ENCODE assay signal across 1 cellular context in the genomic region with DNA sequence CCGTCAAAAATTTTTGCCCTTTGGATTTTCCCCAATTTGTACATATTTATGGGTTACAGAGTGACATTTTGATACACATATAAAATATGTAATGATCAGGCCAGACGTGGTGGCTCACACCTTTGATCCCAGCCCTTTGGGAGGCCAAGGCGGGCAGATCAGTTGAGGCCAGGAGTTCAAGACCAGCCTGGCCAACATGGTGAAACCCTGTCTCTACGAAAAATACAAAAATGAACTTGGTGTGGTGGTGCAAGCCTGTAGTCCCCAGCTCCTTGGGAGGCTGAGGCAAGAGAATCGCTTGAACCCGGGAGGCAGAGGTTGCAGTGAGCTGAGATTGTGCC. TPM values are rescaled to one million over a fixed set of nuclear protein-coding genes. Genes with fewer than 3 reads are reported as not detected.
"Had no signal": no experiment of that assay in that cellular context is flagged by ENCODE, and none has a peak within 500 bp of the region (broad histone marks: within the 10 kb centered on the region; RNA-seq: fewer than 3 reads in every experiment).

No MANE protein-coding gene starts in this region.

RNA-seq across cellular contexts. Expression of a gene that starts 37.7 kb away (rescaled TPM):
- total RNA-seq: GM23248 had no signal
